Comparison of ENCODE assay signal across 8 cellular contexts in the genomic region with DNA sequence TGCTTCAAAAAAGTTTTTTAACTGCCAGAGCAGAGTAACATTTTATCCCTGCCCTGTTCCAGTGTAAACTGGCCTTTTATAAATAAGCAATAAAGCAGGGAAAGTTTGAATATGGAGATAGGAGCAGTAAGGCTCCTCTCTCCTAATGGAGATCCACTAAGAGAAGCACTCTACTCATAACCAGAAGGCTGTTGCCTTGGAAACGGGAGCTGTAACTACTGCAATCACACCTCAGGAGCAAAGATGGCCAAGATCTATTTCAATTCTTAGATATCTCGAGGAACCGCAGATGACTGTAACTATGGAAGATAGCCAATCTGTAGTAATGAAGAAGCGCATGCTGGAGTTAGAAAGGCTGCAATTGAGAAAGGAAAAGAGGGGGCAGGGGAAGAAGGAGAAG. TPM values are rescaled to one million over a fixed set of nuclear protein-coding genes. Genes with fewer than 3 reads are reported as not detected.
A peak's percentile ranks its signal among the peaks of the same experiment; 100 is the strongest.
DNase-seq lines count a peak whose midpoint lies in the region; ATAC-seq, FAIRE-seq and TF ChIP-seq lines count a peak whose summit lies in the region.

No MANE protein-coding gene starts in this region.

- peaks cover 8% of the 10 kb centered on the region for H3K36me3 Mint-ChIP-seq in dendritic cell treated with granulocyte-macrophage colony-stimulating factor and Interleukin-4, amounts not matched to agents 40 ng/mL and 50 ng/mL, for 4 days (ENCODE audit: low read depth)
- no peaks in the 10 kb centered on the region for H3K36me3 Mint-ChIP-seq in WTC11

- FAIRE-seq in GM18507 (lab: Jason Lieb, UNC), result peak; percentile 69

- ATAC-seq in HG03432 (IDR thresholded peaks at IDR 0.05; ENCODE audit: unreplicated experiment) (peak; percentile 76), GM19467 (IDR thresholded peaks at IDR 0.05; ENCODE audit: unreplicated experiment) (no peak), WTC11 (no peak)

- intact Hi-C loops in dendritic cell treated with granulocyte-macrophage colony-stimulating factor and Interleukin-4, amounts not matched to agents 40 ng/mL and 50 ng/mL, for 4 days (cut with micrococcal nuclease), result no loop called here
- intact Hi-C loops in posterior vena cava (cut with DNase I), result no loop called here

- H3K4me3 ChIP-seq in AG10803 (ENCODE audit: low read length) (no peak overlapping the region), H7 (ENCODE audit: insufficient read depth, low read depth, low read length) (no peak overlapping the region)

- DNase-seq in AG10803 (ENCODE audit: low read depth) (peak; percentile 50), GM18507 (ENCODE audit: extremely low spot score, insufficient read length, low read depth) (no peak), posterior vena cava (ENCODE audit: low spot score) (no peak), WTC11 (ENCODE audit: low spot score) (no peak), H7 (no peak)

- POLR2A ChIA-PET in WTC11 (lab: Charles Lee), result no interaction called here

- H3K27ac Mint-ChIP-seq in dendritic cell treated with granulocyte-macrophage colony-stimulating factor and Interleukin-4, amounts not matched to agents 40 ng/mL and 50 ng/mL, for 4 days, result peak overlapping the region; percentile 23
- no peak overlapping the region for H3K27ac Mint-ChIP-seq in WTC11

- H3K4me3 Mint-ChIP-seq in dendritic cell treated with granulocyte-macrophage colony-stimulating factor and Interleukin-4, amounts not matched to agents 40 ng/mL and 50 ng/mL, for 4 days, result no peak overlapping the region
- H3K4me3 Mint-ChIP-seq in WTC11, result no peak overlapping the region

- no peaks in the 10 kb centered on the region for H3K27me3 Mint-ChIP-seq in dendritic cell treated with granulocyte-macrophage colony-stimulating factor and Interleukin-4, amounts not matched to agents 40 ng/mL and 50 ng/mL, for 4 days
- no peaks in the 10 kb centered on the region for H3K27me3 Mint-ChIP-seq in WTC11 (ENCODE audit: low read depth)

- peaks cover 53% of the 10 kb centered on the region for H3K4me1 Mint-ChIP-seq in dendritic cell treated with granulocyte-macrophage colony-stimulating factor and Interleukin-4, amounts not matched to agents 40 ng/mL and 50 ng/mL, for 4 days (ENCODE audit: low read depth)
- H3K4me1 Mint-ChIP-seq in WTC11, result no peaks in the 10 kb centered on the region

- no peak for TF ChIP-seq CTCF in AG10803 (conservative IDR thresholded peaks at IDR 0.05; ENCODE audit: low read length)
- TF ChIP-seq CTCF in WTC11 (IDR thresholded peaks at IDR 0.05), result no peak

- no peaks in the 10 kb centered on the region for H3K36me3 ChIP-seq in H7 (replicated peaks; ENCODE audit: control insufficient read depth, insufficient read depth, low read length)

- H3K9me3 Mint-ChIP-seq in dendritic cell treated with granulocyte-macrophage colony-stimulating factor and Interleukin-4, amounts not matched to agents 40 ng/mL and 50 ng/mL, for 4 days, result no peaks in the 10 kb centered on the region
- no peaks in the 10 kb centered on the region for H3K9me3 Mint-ChIP-seq in WTC11

- no peaks in the 10 kb centered on the region; the same call in 1 of the 2 replicates for H3K27me3 ChIP-seq in H7 (ENCODE audit: control insufficient read depth, insufficient read depth, low read length)

- CTCF ChIA-PET in WTC11 (lab: Charles Lee), result no interaction called here

TF ChIP-seq in WTC11, 78 proteins besides CTCF, POLR2A, EP300 and RAD21:
- TF ChIP-seq, protein P1, sequence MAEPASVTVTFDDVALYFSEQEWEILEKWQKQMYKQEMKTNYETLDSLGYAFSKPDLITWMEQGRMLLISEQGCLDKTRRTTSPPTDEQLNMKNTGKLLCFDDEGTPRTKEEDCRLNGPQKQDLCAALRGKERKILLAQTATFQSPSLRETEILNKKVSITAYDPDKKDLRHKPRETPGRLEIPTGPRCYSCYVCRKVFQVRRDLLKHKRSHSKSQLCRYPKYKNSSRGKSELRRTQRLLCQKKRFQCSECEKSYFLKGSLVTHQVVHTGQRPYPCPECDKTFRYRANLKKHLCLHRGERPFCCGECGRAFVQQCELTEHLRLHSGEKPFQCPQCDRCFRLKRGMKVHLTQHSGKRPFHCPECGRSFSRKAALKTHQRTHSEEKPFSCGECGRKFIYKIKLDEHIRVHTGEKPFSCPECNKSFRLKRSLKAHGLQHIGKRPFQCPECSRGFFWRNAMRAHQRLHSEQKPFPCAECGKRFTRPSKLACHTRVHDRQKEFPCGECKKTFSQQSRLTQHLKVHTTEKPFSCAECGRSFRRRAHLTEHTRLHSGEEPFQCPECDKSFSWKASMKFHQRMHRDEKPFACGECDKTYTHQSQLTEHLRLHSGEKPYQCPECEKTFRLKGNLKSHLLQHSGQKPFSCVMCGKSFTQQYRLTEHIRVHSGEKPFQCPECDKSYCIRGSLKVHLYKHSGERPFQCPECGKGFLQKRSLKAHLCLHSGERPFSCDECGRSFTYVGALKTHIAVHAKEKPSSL (CRISPR knock-in tag; conservative IDR thresholded peaks at IDR 0.05), result no peak
- TF ChIP-seq, protein P2, sequence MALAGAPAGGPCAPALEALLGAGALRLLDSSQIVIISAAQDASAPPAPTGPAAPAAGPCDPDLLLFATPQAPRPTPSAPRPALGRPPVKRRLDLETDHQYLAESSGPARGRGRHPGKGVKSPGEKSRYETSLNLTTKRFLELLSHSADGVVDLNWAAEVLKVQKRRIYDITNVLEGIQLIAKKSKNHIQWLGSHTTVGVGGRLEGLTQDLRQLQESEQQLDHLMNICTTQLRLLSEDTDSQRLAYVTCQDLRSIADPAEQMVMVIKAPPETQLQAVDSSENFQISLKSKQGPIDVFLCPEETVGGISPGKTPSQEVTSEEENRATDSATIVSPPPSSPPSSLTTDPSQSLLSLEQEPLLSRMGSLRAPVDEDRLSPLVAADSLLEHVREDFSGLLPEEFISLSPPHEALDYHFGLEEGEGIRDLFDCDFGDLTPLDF (CRISPR knock-in tag; IDR thresholded peaks at IDR 0.05), result no peak
- TF ChIP-seq, protein P3, sequence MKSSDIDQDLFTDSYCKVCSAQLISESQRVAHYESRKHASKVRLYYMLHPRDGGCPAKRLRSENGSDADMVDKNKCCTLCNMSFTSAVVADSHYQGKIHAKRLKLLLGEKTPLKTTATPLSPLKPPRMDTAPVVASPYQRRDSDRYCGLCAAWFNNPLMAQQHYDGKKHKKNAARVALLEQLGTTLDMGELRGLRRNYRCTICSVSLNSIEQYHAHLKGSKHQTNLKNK (CRISPR knock-in tag; IDR thresholded peaks at IDR 0.05), result no peak
- TF ChIP-seq NFYB (CRISPR knock-in tag; conservative IDR thresholded peaks at IDR 0.05; ENCODE audit: low read depth) (no peak), KAT7 (CRISPR knock-in tag; IDR thresholded peaks at IDR 0.05; ENCODE audit: borderline replicate concordance) (no peak), ZNF423 (CRISPR knock-in tag; IDR thresholded peaks at IDR 0.05) (no peak), SMAD3 (CRISPR knock-in tag; IDR thresholded peaks at IDR 0.05; ENCODE audit: borderline replicate concordance) (no peak), FOXK1 (CRISPR knock-in tag; IDR thresholded peaks at IDR 0.05) (no peak), NR1H2 (CRISPR knock-in tag; IDR thresholded peaks at IDR 0.05) (no peak), ETV6 (CRISPR knock-in tag; IDR thresholded peaks at IDR 0.05) (no peak), SP1 (CRISPR knock-in tag; conservative IDR thresholded peaks at IDR 0.05) (no peak), ZNF317 (CRISPR knock-in tag; IDR thresholded peaks at IDR 0.05; ENCODE audit: borderline replicate concordance, low read depth) (no peak), GTF2I (CRISPR knock-in tag; conservative IDR thresholded peaks at IDR 0.05) (no peak), ZNF263 (CRISPR knock-in tag; IDR thresholded peaks at IDR 0.05; ENCODE audit: low read depth) (no peak), ZNF396 (CRISPR knock-in tag; IDR thresholded peaks at IDR 0.05; ENCODE audit: borderline replicate concordance) (no peak), CREB1 (CRISPR knock-in tag; IDR thresholded peaks at IDR 0.05) (no peak), IRF2 (CRISPR knock-in tag; IDR thresholded peaks at IDR 0.05; ENCODE audit: borderline replicate concordance, low read depth) (no peak)
- TF ChIP-seq, protein P4, sequence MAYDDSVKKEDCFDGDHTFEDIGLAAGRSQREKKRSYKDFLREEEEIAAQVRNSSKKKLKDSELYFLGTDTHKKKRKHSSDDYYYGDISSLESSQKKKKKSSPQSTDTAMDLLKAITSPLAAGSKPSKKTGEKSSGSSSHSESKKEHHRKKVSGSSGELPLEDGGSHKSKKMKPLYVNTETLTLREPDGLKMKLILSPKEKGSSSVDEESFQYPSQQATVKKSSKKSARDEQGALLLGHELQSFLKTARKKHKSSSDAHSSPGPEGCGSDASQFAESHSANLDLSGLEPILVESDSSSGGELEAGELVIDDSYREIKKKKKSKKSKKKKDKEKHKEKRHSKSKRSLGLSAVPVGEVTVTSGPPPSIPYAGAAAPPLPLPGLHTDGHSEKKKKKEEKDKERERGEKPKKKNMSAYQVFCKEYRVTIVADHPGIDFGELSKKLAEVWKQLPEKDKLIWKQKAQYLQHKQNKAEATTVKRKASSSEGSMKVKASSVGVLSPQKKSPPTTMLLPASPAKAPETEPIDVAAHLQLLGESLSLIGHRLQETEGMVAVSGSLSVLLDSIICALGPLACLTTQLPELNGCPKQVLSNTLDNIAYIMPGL (CRISPR knock-in tag; IDR thresholded peaks at IDR 0.05), result no peak
- TF ChIP-seq, protein P5, sequence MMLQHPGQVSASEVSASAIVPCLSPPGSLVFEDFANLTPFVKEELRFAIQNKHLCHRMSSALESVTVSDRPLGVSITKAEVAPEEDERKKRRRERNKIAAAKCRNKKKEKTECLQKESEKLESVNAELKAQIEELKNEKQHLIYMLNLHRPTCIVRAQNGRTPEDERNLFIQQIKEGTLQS (CRISPR knock-in tag; conservative IDR thresholded peaks at IDR 0.05), result no peak
- TF ChIP-seq, protein P6, sequence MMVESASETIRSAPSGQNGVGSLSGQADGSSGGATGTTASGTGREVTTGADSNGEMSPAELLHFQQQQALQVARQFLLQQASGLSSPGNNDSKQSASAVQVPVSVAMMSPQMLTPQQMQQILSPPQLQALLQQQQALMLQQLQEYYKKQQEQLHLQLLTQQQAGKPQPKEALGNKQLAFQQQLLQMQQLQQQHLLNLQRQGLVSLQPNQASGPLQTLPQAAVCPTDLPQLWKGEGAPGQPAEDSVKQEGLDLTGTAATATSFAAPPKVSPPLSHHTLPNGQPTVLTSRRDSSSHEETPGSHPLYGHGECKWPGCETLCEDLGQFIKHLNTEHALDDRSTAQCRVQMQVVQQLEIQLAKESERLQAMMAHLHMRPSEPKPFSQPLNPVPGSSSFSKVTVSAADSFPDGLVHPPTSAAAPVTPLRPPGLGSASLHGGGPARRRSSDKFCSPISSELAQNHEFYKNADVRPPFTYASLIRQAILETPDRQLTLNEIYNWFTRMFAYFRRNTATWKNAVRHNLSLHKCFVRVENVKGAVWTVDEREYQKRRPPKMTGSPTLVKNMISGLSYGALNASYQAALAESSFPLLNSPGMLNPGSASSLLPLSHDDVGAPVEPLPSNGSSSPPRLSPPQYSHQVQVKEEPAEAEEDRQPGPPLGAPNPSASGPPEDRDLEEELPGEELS (CRISPR knock-in tag; IDR thresholded peaks at IDR 0.05), result no peak

RNA-seq across cellular contexts. Expression of a gene that starts 41.4 kb away (rescaled TPM):
- total RNA-seq in posterior vena cava (10 to 100 TPM; 21.2 to 24.5 TPM), WTC11 (2021) (0.68 to 0.85 TPM (median 0.71 TPM) in 3 replicates)
- 0.76 and 3.2 TPM in 2 replicates for total RNA-seq in H7 (2014; rRNA removed; shearing (Covaris generic))
